Comparison of ENCODE assay signal across 14 cellular contexts in genomic region chr2:237868631-237869356, GRCh38. TPM values are rescaled to one million over a fixed set of nuclear protein-coding genes. Genes with fewer than 3 reads are reported as not detected.
A peak's percentile ranks its signal among the peaks of the same experiment; 100 is the strongest.
DNase-seq lines count a peak whose midpoint lies in the region; ATAC-seq, FAIRE-seq and TF ChIP-seq lines count a peak whose summit lies in the region.
"Had no signal": no experiment of that assay in that cellular context is flagged by ENCODE, and none has a peak within 500 bp of the region (broad histone marks: within the 10 kb centered on the region; RNA-seq: fewer than 3 reads in every experiment).

No MANE protein-coding gene starts in this region.

- H3K9me3 Mint-ChIP-seq in activated naive CD4-positive, alpha-beta T cell treated with anti-CD3 and anti-CD28 coated beads, Interleukin-2, amount 10 ng/mL, durations not matched to agents 7 days and 5 days, result no peaks in the 10 kb centered on the region

- ATAC-seq in HG02759 (IDR thresholded peaks at IDR 0.05; ENCODE audit: unreplicated experiment), result no peak

- no peak for FAIRE-seq in kidney (lab: Jason Lieb, UNC)
- FAIRE-seq: GM18507 had no signal

- peaks cover 82% of the 10 kb centered on the region for H3K27me3 Mint-ChIP-seq in activated naive CD4-positive, alpha-beta T cell treated with anti-CD3 and anti-CD28 coated beads, Interleukin-2, amount 10 ng/mL, durations not matched to agents 7 days and 5 days

- no peak overlapping the region for H3K4me3 Mint-ChIP-seq in activated naive CD4-positive, alpha-beta T cell treated with anti-CD3 and anti-CD28 coated beads, Interleukin-2, amount 10 ng/mL, durations not matched to agents 7 days and 5 days

- intact Hi-C loops in kidney (cut with DNase I), result loop anchor here (10.0 kb wide), 1 partner anchor 396 kb away; no protein-coding TSS in a partner anchor
- intact Hi-C loops in transverse colon (cut with DNase I; ENCODE audit: low total_unique reads), result no loop called here

- peaks cover 3% of the 10 kb centered on the region for H3K36me3 Mint-ChIP-seq in activated naive CD4-positive, alpha-beta T cell treated with anti-CD3 and anti-CD28 coated beads, Interleukin-2, amount 10 ng/mL, durations not matched to agents 7 days and 5 days

- H3K27me3 ChIP-seq in transverse colon, result no peaks in the 10 kb centered on the region
- H3K27me3 ChIP-seq: colonic mucosa had no signal

- H3K9me3 ChIP-seq in kidney (ENCODE audit: control insufficient read depth in 1 of 2, low read length in 2 of 2) (no peaks in the 10 kb centered on the region), transverse colon (no peaks in the 10 kb centered on the region)
- H3K9me3 ChIP-seq: colonic mucosa had no signal

- no peaks in the 10 kb centered on the region for H3K4me1 ChIP-seq in kidney (ENCODE audit: control insufficient read depth in 1 of 2, insufficient read depth in 1 of 2, low read depth in 1 of 2, low read length in 2 of 2)
- peaks cover 15 to 27% (median 19%) of the 10 kb centered on the region in 4 donors for H3K4me1 ChIP-seq in transverse colon
- H3K4me1 ChIP-seq: colonic mucosa had no signal

- H3K27ac Mint-ChIP-seq in activated naive CD4-positive, alpha-beta T cell treated with anti-CD3 and anti-CD28 coated beads, Interleukin-2, amount 10 ng/mL, durations not matched to agents 7 days and 5 days, result peak overlapping the region; percentile 56

- in situ Hi-C loops in transverse colon (cut with MboI; ENCODE audit: low pct_ligation_motif_present in 1 of 4, low pct_unique_long_range_greater_than_20kb in 1 of 4, low sequenced_read_pairs in 3 of 4), result loop anchor here in 1 of 4 donors (25.0 kb wide), 1 partner anchor 394 kb away; no protein-coding TSS in a partner anchor

- no peak for TF ChIP-seq POLR2A in transverse colon (IDR thresholded peaks at IDR 0.05)

- CTCF ChIA-PET in activated naive CD4-positive, alpha-beta T cell treated with anti-CD3 and anti-CD28 coated beads, Interleukin-2, amount 10 ng/mL, durations not matched to agents 7 days and 5 days (lab: Charles Lee), result no interaction called here

- TF ChIP-seq CTCF in kidney (IDR thresholded peaks at IDR 0.05; ENCODE audit: borderline replicate concordance, extremely low read depth, insufficient read depth) (no peak), transverse colon (IDR thresholded peaks at IDR 0.05) (no peak)

- no peak for TF ChIP-seq EP300 in transverse colon (IDR thresholded peaks at IDR 0.05; ENCODE audit: low read depth)

- H3K4me3 ChIP-seq in kidney (ENCODE audit: low read length in 2 of 2) (no peak overlapping the region), transverse colon (no peak overlapping the region)
- H3K4me3 ChIP-seq: colonic mucosa had no signal

- H3K36me3 ChIP-seq in kidney (ENCODE audit: control insufficient read depth in 1 of 2, insufficient read depth in 2 of 2, low read length in 2 of 2) (no peaks in the 10 kb centered on the region), transverse colon (no peaks in the 10 kb centered on the region)
- H3K36me3 ChIP-seq: colonic mucosa had no signal

- H3K4me1 Mint-ChIP-seq in activated naive CD4-positive, alpha-beta T cell treated with anti-CD3 and anti-CD28 coated beads, Interleukin-2, amount 10 ng/mL, durations not matched to agents 7 days and 5 days, result peaks cover 31% of the 10 kb centered on the region

- no peak overlapping the region for H3K27ac ChIP-seq in kidney (ENCODE audit: low read depth in 2 of 2, low read length in 2 of 2)
- peak overlapping the region; percentile 71 to 94 (median 86) for H3K27ac ChIP-seq in transverse colon
- H3K27ac ChIP-seq: colonic mucosa had no signal

- DNase-seq in activated naive CD4-positive, alpha-beta T cell treated with anti-CD3 and anti-CD28 coated beads, Interleukin-2, amount 10 ng/mL, durations not matched to agents 7 days and 5 days, result no peak
- DNase-seq in activated naive CD4-positive, alpha-beta T cell (lab: John Stamatoyannopoulos, UW), result no peak
- DNase-seq in amniotic epithelial cell (ENCODE audit: low read depth) (peak; percentile 59), kidney (peak; percentile 42), transverse colon (no peak), amniotic stem cell (lab: John Stamatoyannopoulos, UW) (no peak), GM19240 (ENCODE audit: insufficient read length, low spot score) (no peak)
- DNase-seq: activated CD4-positive, CD25-positive, alpha-beta regulatory T cell; activated naive CD4-positive, alpha-beta T cell treated with Interleukin-2 at 50 U/mL for 16 hours; colonic mucosa; NCI-H1417 treated with DMSO at 0.1 percent for 48 hours had no signal

- H3K9ac ChIP-seq in kidney (ENCODE audit: low read length in 2 of 2), result no peak overlapping the region

- 53 to 57% methylated on average over 21 to 23 of the region's 23 CpGs for WGBS in transverse colon (ENCODE audit: low coverage in 1 of 2), 2 donors

RNA-seq across cellular contexts. Expression of gene RAMP1, which starts 9.4 kb away (rescaled TPM):
- total RNA-seq in kidney (8.8 TPM), transverse colon (100 to 1,000 TPM in 2 of 4 donors, 10 to 100 TPM in 2; 47.5 to 158 (median 95.7) TPM)
- polyA plus RNA-seq in kidney (ENCODE audit: insufficient read depth, low read depth, low replicate concordance), result 17.3 TPM
- total RNA-seq: glomerular endothelial cell had no signal

Comparison
In these comparisons a context has a peak if more than half of its experiments do, and no peak if none do; other contexts are left out.
1. DNase-seq: peak in amniotic epithelial cell (single experiment) and kidney (single experiment); none in activated naive CD4-positive, alpha-beta T cell treated with anti-CD3 and anti-CD28 coated beads, Interleukin-2, amount 10 ng/mL, durations not matched to agents 7 days and 5 days (single experiment), activated naive CD4-positive, alpha-beta T cell (0 of 4), transverse colon (single experiment), amniotic stem cell (single experiment) and GM19240 (single experiment).
2. H3K27ac ChIP-seq: peak in transverse colon (4 of 4); none in kidney (0 of 2).